Comparison of ENCODE assay signal across 10 cellular contexts in the genomic region with DNA sequence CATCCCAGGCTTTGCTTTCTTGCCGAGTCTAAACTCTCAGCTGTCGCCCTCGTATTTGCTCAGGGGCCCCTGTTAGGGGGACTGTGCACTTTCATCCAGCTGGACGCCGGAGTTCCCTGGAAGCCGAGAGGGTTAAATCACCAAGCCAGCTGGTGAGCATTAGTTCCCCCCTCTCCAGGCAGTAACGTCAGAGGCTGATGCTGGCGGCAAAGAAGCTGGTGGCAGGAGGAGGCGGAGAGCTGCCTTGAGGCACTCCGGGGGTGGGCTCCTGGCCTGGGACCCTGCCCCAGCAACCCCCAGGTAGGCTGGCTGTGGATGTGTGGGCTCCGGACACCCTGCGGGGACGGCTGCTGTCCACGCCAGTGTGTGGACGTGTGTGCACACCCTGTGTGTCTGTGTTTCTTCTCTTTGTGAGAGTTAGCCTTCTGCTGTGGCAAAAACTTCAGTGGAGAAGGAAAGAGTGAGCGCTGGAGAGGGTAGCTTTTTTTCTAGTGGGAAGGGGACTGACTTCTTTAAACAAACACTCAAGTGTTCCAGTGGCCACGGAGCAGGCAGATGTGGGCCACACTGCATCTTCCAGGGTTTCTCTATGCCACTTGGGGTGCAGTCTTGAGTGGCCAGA.
DNase-seq lines count a peak whose midpoint lies in the region; ATAC-seq, FAIRE-seq and TF ChIP-seq lines count a peak whose summit lies in the region.
"Had no signal": no experiment of that assay in that cellular context is flagged by ENCODE, and none has a peak within 500 bp of the region (broad histone marks: within the 10 kb centered on the region; RNA-seq: fewer than 3 reads in every experiment).

No MANE protein-coding gene starts in this region.

- H3K36me3 ChIP-seq in HepG2 (replicated peaks in 1 of 2; ENCODE audit: control insufficient read depth in 1 of 2, insufficient read depth in 2 of 2, low read length in 2 of 2), result no peaks in the 10 kb centered on the region
- no peaks in the 10 kb centered on the region for H3K36me3 ChIP-seq in right lobe of liver
- no peaks in the 10 kb centered on the region for H3K36me3 ChIP-seq in brain microvascular endothelial cell (replicated peaks)

- TF ChIP-seq CTCF in HepG2 (CRISPR knock-in tag; IDR thresholded peaks at IDR 0.05) (no peak), right lobe of liver (IDR thresholded peaks at IDR 0.05) (no peak), brain microvascular endothelial cell (IDR thresholded peaks at IDR 0.05; ENCODE audit: low read depth, low read length, missing control alignments) (no peak)

- TF ChIP-seq RAD21 in HepG2 (CRISPR knock-in tag; IDR thresholded peaks at IDR 0.05), result no peak

- H3K9me3 ChIP-seq in HepG2 (ENCODE audit: low read length) (no peaks in the 10 kb centered on the region), right lobe of liver (no peaks in the 10 kb centered on the region)

- no peak overlapping the region for H2AFZ ChIP-seq in HepG2 (ENCODE audit: low read length)

- no peak for DNase-seq in HepG2 (ENCODE audit: low spot score)
- DNase-seq in right lobe of liver, result no peak
- DNase-seq in brain microvascular endothelial cell, result peak; percentile 25
- DNase-seq in mucosa of gallbladder (ENCODE audit: low spot score), result peak; percentile 47
- no peak for DNase-seq in NCI-H345 (lab: John Stamatoyannopoulos, UW)
- DNase-seq in effector CD8-positive, alpha-beta T cell (lab: John Stamatoyannopoulos, UW), result no peak
- no peak for DNase-seq in HT-29 (ENCODE audit: low spot score)
- DNase-seq: activated CD4-positive, alpha-beta T cell treated with anti-CD3 and anti-CD28 coated beads for 4 hours; dermis blood vessel endothelial cell had no signal

- H3K4me2 ChIP-seq in HepG2 (ENCODE audit: low read depth, low read length), result no peak overlapping the region

- WGBS in HepG2 (ENCODE audit: low lambda C conversion rate), result 18% methylated on average over 14 of the region's 17 CpGs
- WGBS in right lobe of liver (ENCODE audit: insufficient coverage, low coverage, low lambda C conversion rate, missing lambda C conversion rate), result 30% methylated on average over 4 of the region's 17 CpGs

- intact Hi-C loops in HepG2 (cut with micrococcal nuclease; ENCODE audit: unreplicated experiment) (no loop called here), right lobe of liver (cut with DNase I) (loop anchor here in 1 of 2 donors (5.0 kb wide), 1 partner anchor 502 kb away; no protein-coding TSS in a partner anchor)

- peaks cover 6 to 83% of the 10 kb centered on the region in 2 experiments; a peak in 4 of 5 replicates for H3K27me3 ChIP-seq in HepG2 (ENCODE audit: control insufficient read depth in 1 of 2, insufficient read depth in 2 of 2, low read length in 2 of 2)
- no peaks in the 10 kb centered on the region for H3K27me3 ChIP-seq in right lobe of liver
- no peaks in the 10 kb centered on the region for H3K27me3 ChIP-seq in brain microvascular endothelial cell (replicated peaks)

- no peak for FAIRE-seq in HepG2 (lab: Jason Lieb, UNC)

- POLR2A ChIA-PET in HepG2 (lab: Yijun Ruan, JAX), result no interaction called here

- H3K79me2 ChIP-seq in HepG2 (ENCODE audit: insufficient read depth, low read length), result no peaks in the 10 kb centered on the region

- no peak overlapping the region for H3K4me3 ChIP-seq in HepG2 (replicated peaks in 1 of 3; ENCODE audit: insufficient read depth in 1 of 3, low read depth in 2 of 3, low read length in 3 of 3)
- no peak overlapping the region for H3K4me3 ChIP-seq in right lobe of liver
- H3K4me3 ChIP-seq in brain microvascular endothelial cell (ENCODE audit: low read depth, low read length), result peak overlapping the region; percentile 17

- TF ChIP-seq EP300 in HepG2 (IDR thresholded peaks at IDR 0.05; ENCODE audit: low read depth in 2 of 2, low read length in 2 of 2) (no peak), HepG2 (CRISPR knock-in tag; IDR thresholded peaks at IDR 0.05; ENCODE audit: borderline replicate concordance) (no peak)

- TF ChIP-seq POLR2A in HepG2 (IDR thresholded peaks at IDR 0.05; ENCODE audit: insufficient read depth in 1 of 2, low read depth in 2 of 2, low read length in 2 of 2), result no peak
- no peak for TF ChIP-seq POLR2A in right lobe of liver (IDR thresholded peaks at IDR 0.05)

- H3K4me1 ChIP-seq in HepG2 (ENCODE audit: insufficient read depth, low read length), result peaks cover 9% of the 10 kb centered on the region; the same call in 1 of the 2 replicates
- H3K4me1 ChIP-seq in right lobe of liver, result no peaks in the 10 kb centered on the region

- H3K9ac ChIP-seq in HepG2 (ENCODE audit: insufficient read depth, low read depth, low read length), result no peak overlapping the region

- BruUV-seq in HepG2 (replicated peaks; lab: Mats Ljungman, UMichigan), result no TSS peak

- CTCF ChIA-PET in HepG2 (lab: Yijun Ruan, JAX; ENCODE audit: low intra/inter-chr PET ratio, low total read pairs), result no interaction called here

- H3K27ac ChIP-seq in HepG2 (ENCODE audit: extremely low read length, insufficient read depth, low read length), result no peak overlapping the region
- no peak overlapping the region for H3K27ac ChIP-seq in right lobe of liver
- no peak overlapping the region for H3K27ac ChIP-seq in brain microvascular endothelial cell

- no peaks in the 10 kb centered on the region; the same call in 1 of the 2 replicates for H4K20me1 ChIP-seq in HepG2 (ENCODE audit: insufficient read depth, low read length)

- in situ Hi-C loops in HepG2 (cut with HindIII; ENCODE audit: extremely low pct_ligation_motif_present, low pct_unique_long_range_greater_than_20kb), result no loop called here
- in situ Hi-C loops in brain microvascular endothelial cell (cut with HindIII; ENCODE audit: low pct_ligation_motif_present, low sequenced_read_pairs), result no loop called here

- ATAC-seq in HepG2 (peak; percentile 17; the same call in 2 of the 3 replicates), right lobe of liver (no peak), HG02571 (IDR thresholded peaks at IDR 0.05; ENCODE audit: unreplicated experiment) (no peak)

TF ChIP-seq in HepG2, 621 proteins besides CTCF, POLR2A, EP300 and RAD21:
- TF ChIP-seq, protein P1, sequence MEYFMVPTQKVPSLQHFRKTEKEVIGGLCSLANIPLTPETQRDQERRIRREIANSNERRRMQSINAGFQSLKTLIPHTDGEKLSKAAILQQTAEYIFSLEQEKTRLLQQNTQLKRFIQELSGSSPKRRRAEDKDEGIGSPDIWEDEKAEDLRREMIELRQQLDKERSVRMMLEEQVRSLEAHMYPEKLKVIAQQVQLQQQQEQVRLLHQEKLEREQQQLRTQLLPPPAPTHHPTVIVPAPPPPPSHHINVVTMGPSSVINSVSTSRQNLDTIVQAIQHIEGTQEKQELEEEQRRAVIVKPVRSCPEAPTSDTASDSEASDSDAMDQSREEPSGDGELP (IDR thresholded peaks at IDR 0.05; ENCODE audit: borderline replicate concordance, low read depth), result peak; percentile 74; the same call in 1 of the 2 replicates
- TF ChIP-seq ZNF652 (CRISPR knock-in tag; IDR thresholded peaks at IDR 0.05; ENCODE audit: borderline replicate concordance, low read depth) (peak; percentile 78; the same call in 1 of the 2 replicates), BRD4 (CRISPR knock-in tag; IDR thresholded peaks at IDR 0.05) (no peak)

Comparison
In these comparisons a context has a peak if more than half of its experiments do, and no peak if none do; other contexts are left out.
1. DNase-seq: peak in brain microvascular endothelial cell (single experiment) and mucosa of gallbladder (single experiment); none in HepG2 (single experiment), right lobe of liver (0 of 3), NCI-H345 (single experiment), effector CD8-positive, alpha-beta T cell (single experiment) and HT-29 (single experiment).